ENCODE assay signal across 8 cellular contexts in the genomic region with DNA sequence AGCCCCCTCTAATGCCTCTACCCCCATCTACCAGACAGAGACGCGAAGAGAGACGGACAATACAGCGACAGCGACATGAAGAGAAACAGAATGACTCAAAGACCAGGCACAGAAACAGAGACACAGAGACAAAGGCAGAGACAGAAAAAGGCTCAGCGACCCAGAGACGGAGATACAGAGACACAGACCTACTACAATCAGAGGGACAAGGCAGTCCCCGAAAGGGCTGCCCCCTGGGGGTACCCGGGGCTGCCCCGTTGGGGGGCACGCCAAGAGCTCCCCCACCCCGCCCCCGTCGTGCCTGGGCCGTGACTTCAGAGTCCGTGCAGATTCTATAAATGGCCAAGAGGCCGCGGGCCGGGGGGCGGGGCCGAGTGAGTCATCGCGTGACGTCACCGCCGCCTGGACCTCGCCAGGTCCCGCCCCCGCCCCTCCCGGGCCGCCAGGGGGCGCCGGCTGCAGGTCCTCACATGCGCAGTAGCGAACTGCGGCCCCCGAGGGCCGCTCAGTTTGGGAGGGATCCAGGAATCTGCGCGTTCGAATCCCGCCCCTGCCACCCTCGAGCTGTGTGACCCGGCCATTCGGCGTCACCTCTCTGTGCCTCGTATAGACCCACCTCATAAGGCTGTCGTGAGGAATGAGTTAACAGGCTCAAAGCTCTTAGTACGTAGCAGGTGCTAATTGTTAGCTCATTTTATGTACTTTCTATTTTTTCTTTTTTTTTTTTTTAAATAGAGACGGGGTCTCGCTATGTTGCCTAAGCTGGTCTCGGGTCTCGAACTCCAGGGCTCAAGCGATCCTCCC. TPM values are rescaled to one million over a fixed set of nuclear protein-coding genes. Genes with fewer than 3 reads are reported as not detected.
DNase-seq lines count a peak whose midpoint lies in the region; ATAC-seq, FAIRE-seq and TF ChIP-seq lines count a peak whose summit lies in the region.

No MANE protein-coding gene starts in this region.

- ATAC-seq in DND-41 (ENCODE audit: insufficient read depth, low read depth) (peak; percentile 78), activated B cell treated with CpG ODN at 0.5 μM for 24 hours (ENCODE audit: low read depth) (peak; percentile 92), HG03135 (IDR thresholded peaks at IDR 0.05; ENCODE audit: unreplicated experiment) (no peak)

- H3K4me3 ChIP-seq in DND-41 (ENCODE audit: low read depth in 1 of 2, low read length in 2 of 2) (no peak overlapping the region), HEK293 (ENCODE audit: low read depth, low read length) (peak overlapping the region; percentile 28), bronchial epithelial cell (ENCODE audit: low read depth, low read length) (no peak overlapping the region)

- CTCF ChIA-PET in HEK293 (lab: Yijun Ruan, JAX), result interaction anchor here (0.5 to 1.3 kb wide), 14 partner anchors 8 to 1201 kb away, joined by 3 to 5 read pairs (median 3); no protein-coding TSS in a partner anchor
- CTCF ChIA-PET in activated B cell treated with CpG ODN at 0.5 μM for 24 hours (lab: Charles Lee), result interaction anchor here (0.5 to 1.9 kb wide), 11 partner anchors 11 to 825 kb away, joined by 3 to 21 read pairs (median 4); a partner anchor contains a TSS

- no peak overlapping the region for H3K4me2 ChIP-seq in DND-41 (ENCODE audit: insufficient read depth, low read length)

- no peaks in the 10 kb centered on the region for H3K9me3 ChIP-seq in DND-41 (ENCODE audit: insufficient read depth, low read length, severe bottlenecking)
- no peaks in the 10 kb centered on the region for H3K9me3 ChIP-seq in HEK293 (ENCODE audit: control insufficient read depth, insufficient read depth, low read depth, low read length)

- H3K79me2 ChIP-seq in DND-41 (ENCODE audit: insufficient read depth, low read length), result no peaks in the 10 kb centered on the region

- H3K27me3 Mint-ChIP-seq in activated B cell treated with CpG ODN at 0.5 μM for 24 hours, result peaks cover 14% of the 10 kb centered on the region

- H3K9me3 Mint-ChIP-seq in activated B cell treated with CpG ODN at 0.5 μM for 24 hours, result no peaks in the 10 kb centered on the region

- peak; percentile 58 for DNase-seq in DND-41
- DNase-seq in NCI-H2171 (lab: John Stamatoyannopoulos, UW), result peak; percentile 58
- peak; percentile 96 for DNase-seq in activated B cell treated with CpG ODN at 0.5 μM for 24 hours
- peak; percentile 52 for DNase-seq in bronchial epithelial cell (ENCODE audit: low read depth)
- DNase-seq in iris pigment epithelial cell (ENCODE audit: low read depth), result peak; percentile 86
- peak; percentile 68 for DNase-seq in smooth muscle cell of the brain vasculature (ENCODE audit: low read depth, low spot score)

- intact Hi-C loops in activated B cell treated with CpG ODN at 0.5 μM for 24 hours (cut with micrococcal nuclease), result loop anchor here (1.0 to 2.0 kb wide), 3 partner anchors 23 to 51 kb away; a partner anchor contains a TSS

- no peak overlapping the region for H3K9ac ChIP-seq in DND-41 (ENCODE audit: low read depth, low read length)

- H3K36me3 ChIP-seq in DND-41 (ENCODE audit: insufficient read depth, low read length) (no peaks in the 10 kb centered on the region), HEK293 (ENCODE audit: control insufficient read depth in 2 of 2, insufficient read depth in 1 of 2, low read length in 2 of 2) (no peaks in the 10 kb centered on the region), bronchial epithelial cell (ENCODE audit: control insufficient read depth, insufficient read depth, low read length) (no peaks in the 10 kb centered on the region)

- no peaks in the 10 kb centered on the region for H3K27me3 ChIP-seq in DND-41 (ENCODE audit: insufficient read depth, low read length, poor library complexity)
- peaks cover 8% of the 10 kb centered on the region for H3K27me3 ChIP-seq in bronchial epithelial cell (ENCODE audit: control insufficient read depth, insufficient read depth, low read length)

- peak; percentile 58 for TF ChIP-seq CTCF in DND-41 (IDR thresholded peaks at IDR 0.05; ENCODE audit: borderline replicate concordance, extremely low read depth, low read length, poor library complexity, severe bottlenecking)
- TF ChIP-seq CTCF in HEK293 (tag by site-specific recombination; IDR thresholded peaks at IDR 0.05), result peak; percentile 81; the same call in 1 of the 2 replicates
- TF ChIP-seq CTCF in activated B cell treated with CpG ODN at 0.5 μM for 24 hours (IDR thresholded peaks at IDR 0.05), result no peak
- peak; percentile 89 for TF ChIP-seq CTCF in bronchial epithelial cell (IDR thresholded peaks at IDR 0.05; ENCODE audit: insufficient read depth, low read length, severe bottlenecking)

- POLR2A ChIA-PET in HEK293 (lab: Yijun Ruan, JAX) (interaction anchor here (0.6 to 1.4 kb wide), 4 partner anchors 16 to 69 kb away, joined by 3 to 5 read pairs (median 4); a partner anchor contains a TSS), activated B cell treated with CpG ODN at 0.5 μM for 24 hours (lab: Charles Lee) (interaction anchor here (0.5 to 1.5 kb wide), 9 partner anchors 23 to 891 kb away, joined by 3 to 7 read pairs (median 5); a partner anchor contains a TSS)

- H3K4me1 ChIP-seq in DND-41 (ENCODE audit: insufficient read depth, low read length), result no peaks in the 10 kb centered on the region
- H3K4me1 ChIP-seq in HEK293 (ENCODE audit: control insufficient read depth, insufficient read depth, low read length), result no peaks in the 10 kb centered on the region

- peak overlapping the region; percentile 68 for H3K4me3 Mint-ChIP-seq in activated B cell treated with CpG ODN at 0.5 μM for 24 hours

- H3K36me3 Mint-ChIP-seq in activated B cell treated with CpG ODN at 0.5 μM for 24 hours (ENCODE audit: low read depth), result no peaks in the 10 kb centered on the region

- H3K27ac Mint-ChIP-seq in activated B cell treated with CpG ODN at 0.5 μM for 24 hours, result peak overlapping the region; percentile 67

- no peak for FAIRE-seq in bronchial epithelial cell (lab: Jason Lieb, UNC)

- H3K4me1 Mint-ChIP-seq in activated B cell treated with CpG ODN at 0.5 μM for 24 hours, result peaks cover 23% of the 10 kb centered on the region

- H4K20me1 ChIP-seq in DND-41 (ENCODE audit: insufficient read depth, low read length), result no peaks in the 10 kb centered on the region

- H3K27ac ChIP-seq in DND-41 (ENCODE audit: low read length), result no peak overlapping the region
- H3K27ac ChIP-seq in HEK293 (ENCODE audit: extremely low read depth, low read depth, low read length), result no peak overlapping the region

- H2AFZ ChIP-seq in DND-41 (ENCODE audit: low read depth, low read length), result no peak overlapping the region

TF ChIP-seq in HEK293, 187 proteins besides CTCF, POLR2A, EP300 and RAD21 (continues in another document):
- TF ChIP-seq, protein P1, sequence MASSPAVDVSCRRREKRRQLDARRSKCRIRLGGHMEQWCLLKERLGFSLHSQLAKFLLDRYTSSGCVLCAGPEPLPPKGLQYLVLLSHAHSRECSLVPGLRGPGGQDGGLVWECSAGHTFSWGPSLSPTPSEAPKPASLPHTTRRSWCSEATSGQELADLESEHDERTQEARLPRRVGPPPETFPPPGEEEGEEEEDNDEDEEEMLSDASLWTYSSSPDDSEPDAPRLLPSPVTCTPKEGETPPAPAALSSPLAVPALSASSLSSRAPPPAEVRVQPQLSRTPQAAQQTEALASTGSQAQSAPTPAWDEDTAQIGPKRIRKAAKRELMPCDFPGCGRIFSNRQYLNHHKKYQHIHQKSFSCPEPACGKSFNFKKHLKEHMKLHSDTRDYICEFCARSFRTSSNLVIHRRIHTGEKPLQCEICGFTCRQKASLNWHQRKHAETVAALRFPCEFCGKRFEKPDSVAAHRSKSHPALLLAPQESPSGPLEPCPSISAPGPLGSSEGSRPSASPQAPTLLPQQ (tag by site-specific recombination; IDR thresholded peaks at IDR 0.05), result peak; percentile 48
- TF ChIP-seq ZNF404 (tag by site-specific recombination; IDR thresholded peaks at IDR 0.05) (no peak), ZNF132 (tag by site-specific recombination; IDR thresholded peaks at IDR 0.05; ENCODE audit: borderline replicate concordance) (no peak), GLI4 (tag by site-specific recombination; IDR thresholded peaks at IDR 0.05) (no peak), REPIN1 (tag by site-specific recombination; IDR thresholded peaks at IDR 0.05; ENCODE audit: low read depth) (0 out of 2 replicates have a peak, but pooled peaks have one; percentile 16), HOXD13 (CRISPR knock-in tag; IDR thresholded peaks at IDR 0.05; ENCODE audit: borderline replicate concordance) (no peak), SP2 (tag by site-specific recombination; IDR thresholded peaks at IDR 0.05) (peak; percentile 71), ZBTB21 (tag by site-specific recombination; IDR thresholded peaks at IDR 0.05) (peak; percentile 73), EGR2 (tag by site-specific recombination; IDR thresholded peaks at IDR 0.05; ENCODE audit: low read depth) (peak; percentile 44; the same call in 1 of the 2 replicates), KLF1 (tag by site-specific recombination; IDR thresholded peaks at IDR 0.05) (peak; percentile 41; the same call in 1 of the 2 replicates), ZFP41 (tag by site-specific recombination; IDR thresholded peaks at IDR 0.05; ENCODE audit: borderline replicate concordance) (no peak), ZNF416 (tag by site-specific recombination; IDR thresholded peaks at IDR 0.05) (no peak)
- TF ChIP-seq, protein P2, sequence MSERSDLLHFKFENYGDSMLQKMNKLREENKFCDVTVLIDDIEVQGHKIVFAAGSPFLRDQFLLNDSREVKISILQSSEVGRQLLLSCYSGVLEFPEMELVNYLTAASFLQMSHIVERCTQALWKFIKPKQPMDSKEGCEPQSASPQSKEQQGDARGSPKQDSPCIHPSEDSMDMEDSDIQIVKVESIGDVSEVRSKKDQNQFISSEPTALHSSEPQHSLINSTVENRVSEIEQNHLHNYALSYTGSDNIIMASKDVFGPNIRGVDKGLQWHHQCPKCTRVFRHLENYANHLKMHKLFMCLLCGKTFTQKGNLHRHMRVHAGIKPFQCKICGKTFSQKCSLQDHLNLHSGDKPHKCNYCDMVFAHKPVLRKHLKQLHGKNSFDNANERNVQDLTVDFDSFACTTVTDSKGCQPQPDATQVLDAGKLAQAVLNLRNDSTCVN (tag by site-specific recombination; optimal IDR thresholded peaks at IDR 0.05), result peak; percentile 29

RNA-seq across cellular contexts. Expression of a gene that starts 2.7 kb away (rescaled TPM):
- not detected in 2 replicates for total RNA-seq in activated B cell treated with CpG ODN at 0.5 μM for 24 hours
- not detected in 2 replicates for total RNA-seq in bronchial epithelial cell

RNA-seq across cellular contexts. Expression of a gene that starts 7.1 kb away (rescaled TPM):
- total RNA-seq in activated B cell treated with CpG ODN at 0.5 μM for 24 hours (49.3 and 54.2 TPM in 2 replicates), bronchial epithelial cell (27.7 and 57.4 TPM in 2 replicates)

RNA-seq across cellular contexts. Expression of a gene that starts 23.0 kb away (rescaled TPM):
- total RNA-seq in activated B cell treated with CpG ODN at 0.5 μM for 24 hours (61.7 and 66.1 TPM in 2 replicates), bronchial epithelial cell (20.3 and 30.7 TPM in 2 replicates)

RNA-seq across cellular contexts. Expression of a gene that starts 30.4 kb away (rescaled TPM):
- total RNA-seq in activated B cell treated with CpG ODN at 0.5 μM for 24 hours, result 10.3 and 14.1 TPM in 2 replicates
- total RNA-seq in bronchial epithelial cell, result 5.3 and 8.3 TPM in 2 replicates

RNA-seq across cellular contexts. Expression of a gene that starts 41.5 kb away (rescaled TPM):
- total RNA-seq in activated B cell treated with CpG ODN at 0.5 μM for 24 hours (47.6 and 50.9 TPM in 2 replicates), bronchial epithelial cell (24.5 and 26.2 TPM in 2 replicates)
